ENCODE assay signal across 8 cellular contexts in genomic region chr1:243850013-243850367, GRCh38. TPM values are rescaled to one million over a fixed set of nuclear protein-coding genes. Genes with fewer than 3 reads are reported as not detected.
DNase-seq lines count a peak whose midpoint lies in the region; ATAC-seq and TF ChIP-seq lines count a peak whose summit lies in the region.

Gene AKT3 (minus strand): TSS chr1:243850243. CDS start chr1:243843170, 7,073 bp downstream.

- H3K4me3 Mint-ChIP-seq in activated CD4-positive, alpha-beta T cell treated with anti-CD3 and anti-CD28 coated beads, Interleukin-2, amount 10 ng/mL, durations not matched to agents 24 days and 14 days = peak within 1 kb of the TSS; percentile 96

- H3K4me1 Mint-ChIP-seq in activated CD4-positive, alpha-beta T cell treated with anti-CD3 and anti-CD28 coated beads, Interleukin-2, amount 10 ng/mL, durations not matched to agents 24 days and 14 days = peaks cover 19% of the 10 kb centered on the region

- H3K36me3 ChIP-seq in heart right ventricle (no peaks in the 10 kb centered on the region), prostate gland (no peaks in the 10 kb centered on the region)

- H3K4me1 ChIP-seq in heart right ventricle (peaks cover 0 to 24% (median 14%) of the 10 kb centered on the region in 9 donors), prostate gland (replicated peaks) (no peaks in the 10 kb centered on the region)

- WGBS in heart right ventricle, 2 donors = 2% methylated on average over 18 of the region's 39 CpGs; no CpG with 5 or more reads in 1 of the 2 donors
- 2% methylated on average over 23 of the region's 39 CpGs for WGBS in prostate gland

- intact Hi-C loops in activated CD4-positive, alpha-beta T cell treated with anti-CD3 and anti-CD28 coated beads, Interleukin-2, amount 10 ng/mL, durations not matched to agents 24 days and 14 days (cut with micrococcal nuclease) = loop anchor here (1.0 to 5.0 kb wide), 6 partner anchors 87 to 602 kb away; no protein-coding TSS in a partner anchor
- intact Hi-C loops in heart right ventricle (cut with DNase I) (loop anchor here in 2 of 10 donors (5.0 to 10.0 kb wide), 2 partner anchors 195 to 422 kb away; no protein-coding TSS in a partner anchor), prostate gland (cut with DNase I) (loop anchor here (10.0 kb wide), 2 partner anchors 365 kb away; no protein-coding TSS in a partner anchor)

- no peak for TF ChIP-seq POLR2A in prostate gland (IDR thresholded peaks at IDR 0.05)

- peaks cover 38% of the 10 kb centered on the region for H3K27me3 Mint-ChIP-seq in activated CD4-positive, alpha-beta T cell treated with anti-CD3 and anti-CD28 coated beads, Interleukin-2, amount 10 ng/mL, durations not matched to agents 24 days and 14 days

- no peak for ATAC-seq in activated naive CD4-positive, alpha-beta T cell treated with anti-CD3 and anti-CD28 coated beads, Interleukin-2, amount 50 U/mL, for 72 hours
- ATAC-seq in heart right ventricle = peak in 4 of 8 donors; percentile 78 to 90 (median 84)
- no peak for ATAC-seq in GM18519 (IDR thresholded peaks at IDR 0.05; ENCODE audit: low FRiP score, unreplicated experiment)
- ATAC-seq in HG02840 (IDR thresholded peaks at IDR 0.05; ENCODE audit: low FRiP score, unreplicated experiment) = no peak

- TF ChIP-seq CTCF in heart right ventricle (IDR thresholded peaks at IDR 0.05) = no peak
- no peak for TF ChIP-seq CTCF in prostate gland (IDR thresholded peaks at IDR 0.05)

- DNase-seq in activated CD4-positive, alpha-beta T cell treated with anti-CD3 and anti-CD28 coated beads, Interleukin-2, amount 10 ng/mL, durations not matched to agents 24 days and 14 days = no peak
- DNase-seq in activated CD4-positive, alpha-beta T cell treated with anti-CD3 and anti-CD28 coated beads for 4 hours = no peak
- DNase-seq in activated naive CD4-positive, alpha-beta T cell treated with anti-CD3 and anti-CD28 coated beads, Interleukin-2, amount 50 U/mL, for 72 hours (ENCODE audit: low spot score in 2 of 2) = no peak
- DNase-seq in heart right ventricle (no peak), prostate gland (ENCODE audit: low spot score) (no peak), NCI-H69 (lab: John Stamatoyannopoulos, UW) (no peak)

- H3K4me3 ChIP-seq in heart right ventricle = peak within 1 kb of the TSS; percentile 76 to 90 (median 81)
- peak within 1 kb of the TSS; percentile 89 to 91 for H3K4me3 ChIP-seq in prostate gland

- H3K27me3 ChIP-seq in heart right ventricle (peaks cover 0 to 42% (median 15%) of the 10 kb centered on the region in 7 donors), prostate gland (replicated peaks; ENCODE audit: insufficient read depth) (no peaks in the 10 kb centered on the region)

- no peaks in the 10 kb centered on the region for H3K9me3 Mint-ChIP-seq in activated CD4-positive, alpha-beta T cell treated with anti-CD3 and anti-CD28 coated beads, Interleukin-2, amount 10 ng/mL, durations not matched to agents 24 days and 14 days
- no peaks in the 10 kb centered on the region for H3K9me3 Mint-ChIP-seq in activated naive CD4-positive, alpha-beta T cell treated with anti-CD3 and anti-CD28 coated beads, Interleukin-2, amount 50 U/mL, for 72 hours

- H3K27ac Mint-ChIP-seq in activated CD4-positive, alpha-beta T cell treated with anti-CD3 and anti-CD28 coated beads, Interleukin-2, amount 10 ng/mL, durations not matched to agents 24 days and 14 days = peak within 1 kb of the TSS; percentile 99
- peak within 1 kb of the TSS; percentile 93 to 99 for H3K27ac Mint-ChIP-seq in activated naive CD4-positive, alpha-beta T cell treated with anti-CD3 and anti-CD28 coated beads, Interleukin-2, amount 50 U/mL, for 72 hours

- peaks cover 6% of the 10 kb centered on the region for H3K36me3 Mint-ChIP-seq in activated CD4-positive, alpha-beta T cell treated with anti-CD3 and anti-CD28 coated beads, Interleukin-2, amount 10 ng/mL, durations not matched to agents 24 days and 14 days (ENCODE audit: low read depth)
- H3K36me3 Mint-ChIP-seq in activated naive CD4-positive, alpha-beta T cell treated with anti-CD3 and anti-CD28 coated beads, Interleukin-2, amount 50 U/mL, for 72 hours = peaks cover 4 to 11% of the 10 kb centered on the region in 2 donors

- H3K9me3 ChIP-seq in heart right ventricle (peaks cover 0 to 3% (median 0%) of the 10 kb centered on the region in 11 donors), prostate gland (no peaks in the 10 kb centered on the region)

- H3K27ac ChIP-seq in heart right ventricle = peak within 1 kb of the TSS; percentile 92 to 99 (median 96)
- peak within 1 kb of the TSS; percentile 99 for H3K27ac ChIP-seq in prostate gland

RNA-seq across cellular contexts. Expression of gene AKT3, which starts in this region (rescaled TPM):
- 38.5 and 39.1 TPM in 2 replicates for total RNA-seq in activated CD4-positive, alpha-beta T cell treated with anti-CD3 and anti-CD28 coated beads, Interleukin-2, amount 10 ng/mL, durations not matched to agents 24 days and 14 days
- 10 to 100 TPM; 24.9 to 37.3 TPM for total RNA-seq in activated naive CD4-positive, alpha-beta T cell treated with anti-CD3 and anti-CD28 coated beads, Interleukin-2, amount 50 U/mL, for 72 hours
- 10 to 100 TPM; 11.8 to 27.6 (median 18.8) TPM for total RNA-seq in heart right ventricle
- polyA plus RNA-seq in heart right ventricle = 1 to 10 TPM; 6.5 to 7.2 TPM
- total RNA-seq in prostate gland = 10 to 100 TPM; 40.7 to 62.7 TPM
